18 cellular contexts compared by ENCODE assay signal in the genomic region with DNA sequence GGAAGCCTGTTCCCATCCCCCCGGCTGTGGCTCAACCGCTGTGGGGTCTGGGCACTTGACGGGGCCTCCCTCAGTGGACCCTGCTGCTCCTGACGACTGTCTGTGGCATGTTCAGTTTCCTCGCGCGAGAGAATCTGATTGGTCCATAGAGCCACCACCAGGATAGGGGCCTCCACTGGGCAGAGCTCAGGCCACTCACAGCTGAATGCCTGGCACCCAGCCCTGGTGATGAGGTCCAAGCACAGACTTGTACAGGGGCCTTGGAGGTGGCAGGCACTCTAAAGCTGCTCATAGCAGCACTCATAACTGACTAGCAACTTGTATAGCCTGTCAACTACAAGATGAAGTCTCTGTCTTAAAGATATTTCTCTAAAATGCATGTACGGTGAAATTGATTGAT.
DNase-seq lines count a peak whose midpoint lies in the region; ATAC-seq and TF ChIP-seq lines count a peak whose summit lies in the region.
"Had no signal": no experiment of that assay in that cellular context is flagged by ENCODE, and none has a peak within 500 bp of the region (broad histone marks: within the 10 kb centered on the region; RNA-seq: fewer than 3 reads in every experiment).

No MANE protein-coding gene starts in this region.

- peaks cover 20% of the 10 kb centered on the region for H3K36me3 Mint-ChIP-seq in activated naive CD8-positive, alpha-beta T cell treated with anti-CD3 and anti-CD28 coated beads, Interleukin-2, amount 50 U/mL, for 24 hours (ENCODE audit: low read depth)

- peaks cover 0 to 19% (median 4%) of the 10 kb centered on the region in 9 donors for H3K4me1 ChIP-seq in heart right ventricle

- peaks cover 0 to 18% (median 10%) of the 10 kb centered on the region in 11 donors for H3K9me3 ChIP-seq in heart right ventricle

- H3K27ac ChIP-seq in heart right ventricle (peak overlapping the region in 4 of 10 donors; percentile 34 to 66 (median 40)), layer of hippocampus (ENCODE audit: low read depth, low read length) (peak overlapping the region; percentile 40)
- H3K27ac ChIP-seq: BLaER1 treated with 17β-estradiol and CSF1 and Interleukin-3, amounts not matched to agents 10 nM and 100 nM had no signal

- no peaks in the 10 kb centered on the region for H3K27me3 Mint-ChIP-seq in activated naive CD8-positive, alpha-beta T cell treated with anti-CD3 and anti-CD28 coated beads, Interleukin-2, amount 50 U/mL, for 24 hours

- no peaks in the 10 kb centered on the region for H3K4me1 Mint-ChIP-seq in activated naive CD8-positive, alpha-beta T cell treated with anti-CD3 and anti-CD28 coated beads, Interleukin-2, amount 50 U/mL, for 24 hours

- no peaks in the 10 kb centered on the region for H3K36me3 ChIP-seq in heart right ventricle

- H3K9me3 Mint-ChIP-seq in activated naive CD8-positive, alpha-beta T cell treated with anti-CD3 and anti-CD28 coated beads, Interleukin-2, amount 50 U/mL, for 24 hours = peaks cover 19% of the 10 kb centered on the region

- TF ChIP-seq CTCF in heart right ventricle (IDR thresholded peaks at IDR 0.05) (no peak), retinal pigment epithelial cell (conservative IDR thresholded peaks at IDR 0.05; ENCODE audit: low read depth, low read length) (no peak)

- WGBS in heart right ventricle, 2 donors = 76 to 79% methylated on average over 8 of the region's 8 CpGs

- peak in 36 of 58 donors; percentile 2 to 77 (median 38) for DNase-seq in anterior cingulate cortex (lab: John Stamatoyannopoulos, UW)
- DNase-seq in heart right ventricle = peak; percentile 59 to 70
- peak; percentile 19 for DNase-seq in retinal pigment epithelial cell (ENCODE audit: low read depth)
- no peak for DNase-seq in activated naive CD8-positive, alpha-beta T cell treated with anti-CD3 and anti-CD28 coated beads, Interleukin-2, amount 50 U/mL, for 24 hours
- no peak for DNase-seq in retina
- DNase-seq: DND-41, KBM-7, NCI-H1436, NCI-H2029 treated with DMSO at 0.1 percent for 48 hours, NCI-H2171 treated with DMSO at 0.1 percent for 48 hours, NCI-H446 treated with DMSO at 0.1 percent for 48 hours, NCI-H774, PC-3 had no signal

- H3K27ac Mint-ChIP-seq in activated naive CD8-positive, alpha-beta T cell treated with anti-CD3 and anti-CD28 coated beads, Interleukin-2, amount 50 U/mL, for 24 hours = no peak overlapping the region
- H3K27ac Mint-ChIP-seq: GM23338 had no signal

- H3K27me3 ChIP-seq in heart right ventricle = no peaks in the 10 kb centered on the region
- no peaks in the 10 kb centered on the region for H3K27me3 ChIP-seq in layer of hippocampus (ENCODE audit: control insufficient read depth, insufficient read depth, low read length)
- H3K27me3 ChIP-seq: BLaER1 treated with 17β-estradiol and CSF1 and Interleukin-3, amounts not matched to agents 10 nM and 100 nM had no signal

- H3K4me3 Mint-ChIP-seq in activated naive CD8-positive, alpha-beta T cell treated with anti-CD3 and anti-CD28 coated beads, Interleukin-2, amount 50 U/mL, for 24 hours = no peak overlapping the region
- H3K4me3 Mint-ChIP-seq: GM23338 had no signal

- ATAC-seq in heart right ventricle (peak; percentile 77 to 94 (median 85)), GM19463 (IDR thresholded peaks at IDR 0.05; ENCODE audit: unreplicated experiment) (no peak), HG02763 (IDR thresholded peaks at IDR 0.05; ENCODE audit: unreplicated experiment) (no peak)
- ATAC-seq in activated naive CD8-positive, alpha-beta T cell treated with anti-CD3 and anti-CD28 coated beads, Interleukin-2, amount 50 U/mL, for 24 hours = no peak
- ATAC-seq: GM23338, PC-3 had no signal

- intact Hi-C loops in heart right ventricle (cut with DNase I) = no loop called here

- no peak overlapping the region for H3K4me3 ChIP-seq in heart right ventricle
- no peak overlapping the region for H3K4me3 ChIP-seq in retinal pigment epithelial cell (ENCODE audit: low read length)
- H3K4me3 ChIP-seq: BLaER1 treated with 17β-estradiol and CSF1 and Interleukin-3, amounts not matched to agents 10 nM and 100 nM; GM23338 had no signal

Comparison
In these comparisons a context has a peak if more than half of its experiments do, and no peak if none do; other contexts are left out.
1. DNase-seq: peak in anterior cingulate cortex (36 of 58), heart right ventricle (2 of 2) and retinal pigment epithelial cell (single experiment); none in activated naive CD8-positive, alpha-beta T cell treated with anti-CD3 and anti-CD28 coated beads, Interleukin-2, amount 50 U/mL, for 24 hours (single experiment) and retina (single experiment).
2. ATAC-seq: peak in heart right ventricle (8 of 8); none in activated naive CD8-positive, alpha-beta T cell treated with anti-CD3 and anti-CD28 coated beads, Interleukin-2, amount 50 U/mL, for 24 hours (single experiment), GM19463 (single experiment) and HG02763 (single experiment).